22 cellular contexts compared by ENCODE assay signal in genomic region chr1:151362308-151363155, GRCh38. TPM values are rescaled to one million over a fixed set of nuclear protein-coding genes. Genes with fewer than 3 reads are reported as not detected.
DNase-seq lines count a peak whose midpoint lies in the region; ATAC-seq and TF ChIP-seq lines count a peak whose summit lies in the region.
"Had no signal": no experiment of that assay in that cellular context is flagged by ENCODE, and none has a peak within 500 bp of the region (broad histone marks: within the 10 kb centered on the region; RNA-seq: fewer than 3 reads in every experiment).

No MANE protein-coding gene starts in this region.

- POLR2A ChIA-PET in HCT116 (lab: Charles Lee): no interaction called here

- H4K20me1 ChIP-seq in HCT116 (ENCODE audit: insufficient read depth): no peaks in the 10 kb centered on the region

- H2AFZ ChIP-seq in HCT116 (ENCODE audit: low read depth, low read length, poor library complexity, severe bottlenecking): no peak overlapping the region
- H2AFZ ChIP-seq: PC-9 had no signal

- WGBS in transverse colon (ENCODE audit: low coverage in 1 of 2), 2 donors: 100% methylated on average over 3 of the region's 3 CpGs; no CpG with 5 or more reads in 1 of the 2 donors

- no peaks in the 10 kb centered on the region for H3K9me2 ChIP-seq in HCT116 (ENCODE audit: insufficient read depth)

- H3K27me3 ChIP-seq in HCT116 (ENCODE audit: insufficient read depth, low read length) (no peaks in the 10 kb centered on the region), transverse colon (no peaks in the 10 kb centered on the region)
- H3K27me3 ChIP-seq: BE2C, SJCRH30 had no signal

- TF ChIP-seq CTCF in HCT116 (IDR thresholded peaks at IDR 0.05 in 2 of 3, conservative IDR thresholded peaks at IDR 0.05 in 1 of 3; ENCODE audit: borderline replicate concordance in 1 of 3, insufficient read depth in 1 of 3, low read depth in 2 of 3, low read length in 2 of 3) (no peak), chondrocyte (IDR thresholded peaks at IDR 0.05) (no peak), transverse colon (IDR thresholded peaks at IDR 0.05) (no peak), GM20000 (IDR thresholded peaks at IDR 0.05; ENCODE audit: extremely low read depth, missing control alignments) (no peak)

- H3K27ac ChIP-seq in HCT116 (ENCODE audit: low read depth, low read length) (no peak overlapping the region), transverse colon (no peak overlapping the region)
- H3K27ac ChIP-seq: KMS-11, PC-9, SJCRH30 had no signal

- H3K9ac ChIP-seq in HCT116 (ENCODE audit: low read length): no peak overlapping the region
- H3K9ac ChIP-seq: KMS-11 had no signal

- H3K36me3 ChIP-seq in HCT116 (ENCODE audit: control insufficient read depth in 1 of 2, insufficient read depth in 2 of 2, low read length in 2 of 2): no peaks in the 10 kb centered on the region
- H3K36me3 ChIP-seq in transverse colon: peaks cover 0 to 34% (median 12%) of the 10 kb centered on the region in 4 donors
- H3K36me3 ChIP-seq: BE2C, SJCRH30 had no signal

- CTCF ChIA-PET in HCT116 (lab: Charles Lee): no interaction called here

- intact Hi-C loops in HCT116 (cut with micrococcal nuclease) (no loop called here), transverse colon (cut with DNase I; ENCODE audit: low total_unique reads) (no loop called here)

- no peak overlapping the region for H3K4me3 Mint-ChIP-seq in chondrocyte (ENCODE audit: unreplicated experiment)
- H3K4me3 Mint-ChIP-seq: CD4-positive, alpha-beta T cell had no signal

- no peaks in the 10 kb centered on the region for H3K4me1 ChIP-seq in HCT116 (ENCODE audit: control insufficient read depth in 1 of 2, insufficient read depth in 2 of 2, low read length in 2 of 2)
- peaks cover 0 to 2% (median 0%) of the 10 kb centered on the region in 4 donors for H3K4me1 ChIP-seq in transverse colon
- H3K4me1 ChIP-seq: BE2C, SJCRH30 had no signal

- no peak for TF ChIP-seq RAD21 in HCT116 (IDR thresholded peaks at IDR 0.05; ENCODE audit: low read depth)

- DNase-seq in HCT116 (ENCODE audit: low read depth, low spot score): no peak
- peak; percentile 43 for DNase-seq in chondrocyte (ENCODE audit: low spot score)
- no peak for DNase-seq in left lobe of liver (ENCODE audit: low spot score)
- no peak for DNase-seq in transverse colon
- no peak for DNase-seq in DMS79 (lab: John Stamatoyannopoulos, UW)
- DNase-seq in GM20000 (ENCODE audit: low spot score): no peak
- DNase-seq: BE2C; CD4-positive, alpha-beta T cell; IMR-90; MM.1S; NCI-H1048; NCI-H1417; NCI-H1694; NCI-H2029 treated with DMSO at 0.1 percent for 48 hours; NCI-H2227 treated with DMSO at 0.1 percent for 48 hours; NCI-H526 treated with DMSO at 0.1 percent for 48 hours; PC-9; SJCRH30 had no signal

- H3K9me3 ChIP-seq in HCT116 (ENCODE audit: control insufficient read depth in 1 of 2, insufficient read depth in 1 of 2, low read depth in 1 of 2, low read length in 2 of 2): peaks cover 6 to 9% of the 10 kb centered on the region in 2 experiments; a peak in 2 of 4 replicates
- H3K9me3 ChIP-seq in transverse colon: no peaks in the 10 kb centered on the region
- H3K9me3 ChIP-seq: BE2C, SJCRH30 had no signal

- no peaks in the 10 kb centered on the region for H3K4me1 Mint-ChIP-seq in chondrocyte (ENCODE audit: low read depth)

- no peaks in the 10 kb centered on the region for H3K27me3 Mint-ChIP-seq in chondrocyte (ENCODE audit: low read depth)
- H3K27me3 Mint-ChIP-seq: CD4-positive, alpha-beta T cell had no signal

- no peak overlapping the region for H3K27ac Mint-ChIP-seq in chondrocyte (ENCODE audit: unreplicated experiment)
- H3K27ac Mint-ChIP-seq: CD4-positive, alpha-beta T cell had no signal

- H3K4me3 ChIP-seq in HCT116 (replicated peaks in 1 of 2; ENCODE audit: low read depth in 1 of 2, low read length in 2 of 2) (no peak overlapping the region), transverse colon (no peak overlapping the region)
- H3K4me3 ChIP-seq: PC-9, SJCRH30 had no signal

- no peak for TF ChIP-seq POLR2A in HCT116 (IDR thresholded peaks at IDR 0.05; ENCODE audit: borderline replicate concordance, extremely low read depth, insufficient read depth, insufficient read length)
- peak; percentile 36 for TF ChIP-seq POLR2A in transverse colon (IDR thresholded peaks at IDR 0.05)

- H3K9me3 Mint-ChIP-seq in chondrocyte (ENCODE audit: low read depth): peaks cover 4% of the 10 kb centered on the region

- no peaks in the 10 kb centered on the region for H3K79me2 ChIP-seq in HCT116 (ENCODE audit: insufficient read depth, low read length)

- H3K4me2 ChIP-seq in HCT116 (ENCODE audit: low read length): no peak overlapping the region
- H3K4me2 ChIP-seq: KMS-11, PC-9 had no signal

- no peak for TF ChIP-seq EP300 in transverse colon (IDR thresholded peaks at IDR 0.05; ENCODE audit: low read depth)

- in situ Hi-C loops in transverse colon (cut with MboI; ENCODE audit: low pct_ligation_motif_present in 1 of 4, low pct_unique_long_range_greater_than_20kb in 1 of 4, low sequenced_read_pairs in 3 of 4): no loop called here

- BruUV-seq in HCT116 (replicated peaks; lab: Mats Ljungman, UMichigan): no TSS peak

- RAD21 ChIA-PET in HCT116 (lab: Charles Lee; ENCODE audit: low non-redundant PET in 1 of 2, low total read pairs in 2 of 2, uncharacterized antibody in 2 of 2, unreplicated experiment in 2 of 2): no interaction called here

- no peak for ATAC-seq in HCT116
- ATAC-seq in left lobe of liver: peak; percentile 25
- no peak for ATAC-seq in GM21381 (IDR thresholded peaks at IDR 0.05; ENCODE audit: unreplicated experiment)
- ATAC-seq: Right ventricle myocardium inferior, SK-N-SH treated with all-trans-retinoic acid at 6 μM for 48 hours had no signal

- peaks cover 3% of the 10 kb centered on the region for H3K36me3 Mint-ChIP-seq in chondrocyte (ENCODE audit: low read depth)

TF ChIP-seq in HCT116, 20 proteins besides CTCF, POLR2A, EP300 and RAD21:
- no peak for TF ChIP-seq ZBTB33 (IDR thresholded peaks at IDR 0.05; ENCODE audit: extremely low read depth, insufficient replicate concordance, low read length)
- TF ChIP-seq CBX3 (IDR thresholded peaks at IDR 0.05; ENCODE audit: low read depth): 0 out of 2 replicates have a peak, but pooled peaks have one; percentile 19
- no peak for TF ChIP-seq EZH2 (IDR thresholded peaks at IDR 0.05)
TF ChIP-seq in HCT116: peak in this region for 1.

RNA-seq across cellular contexts. Expression of gene SELENBP1, which starts 10.0 kb away (rescaled TPM):
- total RNA-seq in HCT116 (2021; ENCODE audit: unreplicated experiment): 0.42 TPM
- polyA plus RNA-seq in HCT116 (2012): not detected in 2 replicates
- total RNA-seq in chondrocyte: 5.7 to 11.1 TPM (median 8.9 TPM) in 3 replicates
- total RNA-seq in left lobe of liver: 408 TPM
- total RNA-seq in transverse colon: 1,000 to 10,000 TPM; 1,079 to 3,856 (median 3,214) TPM
- total RNA-seq: CD4-positive, alpha-beta T cell had no signal

RNA-seq across cellular contexts. Expression of gene RFX5, which starts 15.5 kb away (rescaled TPM):
- total RNA-seq in HCT116 (2021; ENCODE audit: unreplicated experiment) (52.7 TPM), chondrocyte (30.0 to 64.7 TPM (median 31.8 TPM) in 3 replicates), left lobe of liver (12.2 TPM), transverse colon (10 to 100 TPM; 17.7 to 61.0 (median 35.4) TPM)
- polyA plus RNA-seq in HCT116 (2012): 23.2 and 24.2 TPM in 2 replicates

RNA-seq across cellular contexts. Expression of gene PI4KB, which starts 35.3 kb away (rescaled TPM):
- 45.1 TPM for total RNA-seq in HCT116 (2021; ENCODE audit: unreplicated experiment)
- polyA plus RNA-seq in HCT116 (2012): 48.1 and 48.4 TPM in 2 replicates
- 51.4 to 73.2 TPM (median 54.7 TPM) in 3 replicates for total RNA-seq in chondrocyte
- 21.2 TPM for total RNA-seq in left lobe of liver
- total RNA-seq in transverse colon: 10 to 100 TPM; 68.0 to 95.9 (median 79.8) TPM

RNA-seq across cellular contexts. Expression of gene PSMB4, which starts 36.8 kb away (rescaled TPM):
- total RNA-seq in HCT116 (2021; ENCODE audit: unreplicated experiment) (341 TPM), chondrocyte (229 to 257 TPM (median 236 TPM) in 3 replicates), left lobe of liver (135 TPM), transverse colon (100 to 1,000 TPM in 3 of 4 donors, 10 to 100 TPM in 1; 84.4 to 188 (median 140) TPM)
- polyA plus RNA-seq in HCT116 (2012): 336 and 390 TPM in 2 replicates

Comparison
In these comparisons a context has a peak if more than half of its experiments do, and no peak if none do; other contexts are left out.
1. RNA of gene SELENBP1, which starts 10.0 kb away (total RNA-seq): 1,079 to 3,856 TPM in transverse colon and 408 TPM in left lobe of liver (single experiment); 5.7 to 11.1 TPM in chondrocyte and 0.42 TPM in HCT116 (single experiment); every median in the first group is over 10 times any median in the second.